Comparison of ENCODE assay signal across 32 cellular contexts in the genomic region with DNA sequence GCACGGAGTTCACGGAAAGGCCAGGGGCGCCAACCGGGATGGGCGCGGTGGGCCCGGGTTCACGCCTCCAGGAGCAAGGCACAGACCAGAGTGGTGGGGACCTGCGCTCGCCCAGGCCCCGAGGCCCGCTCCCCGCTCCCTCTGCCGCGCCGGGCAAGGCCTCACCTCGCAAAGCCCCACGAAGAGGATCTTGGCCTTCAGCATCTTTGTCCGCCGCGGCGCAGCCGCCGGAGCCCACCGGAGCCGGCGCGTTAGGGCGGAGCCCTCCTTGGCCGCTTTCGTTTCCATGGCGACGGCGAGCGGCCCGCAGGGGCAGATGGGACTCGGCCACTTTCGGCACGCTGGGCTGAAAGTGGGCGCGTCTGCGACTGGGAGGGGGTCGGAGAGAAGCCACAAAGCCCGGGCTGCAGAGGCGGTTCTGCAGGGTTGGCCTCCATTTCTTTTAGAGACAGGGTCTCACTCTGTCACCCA.
"Had no signal": no experiment of that assay in that cellular context is flagged by ENCODE, and none has a peak within 500 bp of the region (broad histone marks: within the 10 kb centered on the region; RNA-seq: fewer than 3 reads in every experiment).

No MANE protein-coding gene starts in this region.

- H3K4me3 ChIP-seq: adrenal gland, body of pancreas, coronary artery, dorsolateral prefrontal cortex, esophagus muscularis mucosa, gastrocnemius medialis had no signal

- H3K27ac Mint-ChIP-seq: activated CD4-positive, alpha-beta memory T cell treated with anti-CD3 and anti-CD28 coated beads for 36 hours; activated CD4-positive, alpha-beta T cell treated with anti-CD3 and anti-CD28 coated beads for 36 hours; activated CD4-positive, alpha-beta T cell treated with anti-CD3 and anti-CD28 coated beads, Interleukin-2, amount 10 ng/mL, durations not matched to agents 24 days and 14 days; activated CD8-positive, alpha-beta memory T cell treated with anti-CD3 and anti-CD28 coated beads, Interleukin-2, amount 10 ng/mL, durations not matched to agents 7 days and 5 days; activated CD8-positive, alpha-beta T cell treated with anti-CD3 and anti-CD28 coated beads, Interleukin-2, amount 10 ng/mL, durations not matched to agents 7 days and 5 days; activated naive CD4-positive, alpha-beta T cell treated with anti-CD3 and anti-CD28 coated beads for 36 hours; activated naive CD4-positive, alpha-beta T cell treated with anti-CD3 and anti-CD28 coated beads, Interleukin-2, amount 50 U/mL, for 24 hours; activated naive CD8-positive, alpha-beta T cell treated with anti-CD3 and anti-CD28 coated beads for 36 hours; activated naive CD8-positive, alpha-beta T cell treated with anti-CD3 and anti-CD28 coated beads, Interleukin-2, amount 50 U/mL, for 24 hours; activated T-helper 1 cell treated with anti-CD3 and anti-CD28 coated beads, Interleukin-12 subunit alpha, Interleukin-12 subunit beta, Interleukin-2, Interleukin-4 antibody, amounts not matched to agents 30 ng/mL and 10 ng/mL and 1 ng/mL, durations not matched to agents 14 hours and 24 hours and 36 hours; activated T-helper 2 cell treated with anti-CD3 and anti-CD28 coated beads, Interferon-gamma antibody, Interleukin-2, Interleukin-4, amounts not matched to agents 10 μg/mL and 5 μg/mL and 100 μg/mL, durations not matched to agents 14 hours and 24 hours and 36 hours; dendritic cell treated with granulocyte-macrophage colony-stimulating factor and Interleukin-4, amounts not matched to agents 40 ng/mL and 50 ng/mL, for 4 days; effector memory CD8-positive, alpha-beta T cell had no signal

- H3K4me1 Mint-ChIP-seq: activated CD4-positive, alpha-beta T cell treated with anti-CD3 and anti-CD28 coated beads for 36 hours; activated CD4-positive, alpha-beta T cell treated with anti-CD3 and anti-CD28 coated beads, Interleukin-2, amount 10 ng/mL, durations not matched to agents 24 days and 14 days; activated CD8-positive, alpha-beta memory T cell treated with anti-CD3 and anti-CD28 coated beads, Interleukin-2, amount 10 ng/mL, durations not matched to agents 7 days and 5 days; activated naive CD4-positive, alpha-beta T cell treated with anti-CD3 and anti-CD28 coated beads, Interleukin-2, amount 50 U/mL, for 24 hours; activated naive CD8-positive, alpha-beta T cell treated with anti-CD3 and anti-CD28 coated beads for 36 hours; activated naive CD8-positive, alpha-beta T cell treated with anti-CD3 and anti-CD28 coated beads, Interleukin-2, amount 50 U/mL, for 24 hours had no signal

- H3K9me3 ChIP-seq: adrenal gland, gastrocnemius medialis had no signal

- H3K27me3 Mint-ChIP-seq: activated CD4-positive, alpha-beta memory T cell treated with anti-CD3 and anti-CD28 coated beads for 36 hours; activated CD4-positive, alpha-beta T cell treated with anti-CD3 and anti-CD28 coated beads for 36 hours; activated CD4-positive, alpha-beta T cell treated with anti-CD3 and anti-CD28 coated beads, Interleukin-2, amount 10 ng/mL, durations not matched to agents 24 days and 14 days; activated CD8-positive, alpha-beta memory T cell treated with anti-CD3 and anti-CD28 coated beads, Interleukin-2, amount 10 ng/mL, durations not matched to agents 7 days and 5 days; activated naive CD4-positive, alpha-beta T cell treated with anti-CD3 and anti-CD28 coated beads, Interleukin-2, amount 50 U/mL, for 24 hours; activated naive CD8-positive, alpha-beta T cell treated with anti-CD3 and anti-CD28 coated beads for 36 hours; activated naive CD8-positive, alpha-beta T cell treated with anti-CD3 and anti-CD28 coated beads, Interleukin-2, amount 50 U/mL, for 24 hours; dendritic cell treated with granulocyte-macrophage colony-stimulating factor and Interleukin-4, amounts not matched to agents 40 ng/mL and 50 ng/mL, for 4 days; effector memory CD8-positive, alpha-beta T cell had no signal

- ATAC-seq: activated CD4-positive, alpha-beta T cell treated with anti-CD3 and anti-CD28 coated beads for 36 hours; activated CD8-positive, alpha-beta memory T cell treated with anti-CD3 and anti-CD28 coated beads, Interleukin-2, amount 10 ng/mL, durations not matched to agents 7 days and 5 days; activated CD8-positive, alpha-beta T cell treated with anti-CD3 and anti-CD28 coated beads, Interleukin-2, amount 10 ng/mL, durations not matched to agents 7 days and 5 days; activated naive CD8-positive, alpha-beta T cell treated with anti-CD3 and anti-CD28 coated beads, Interleukin-2, amount 50 U/mL, for 24 hours; body of pancreas; effector memory CD8-positive, alpha-beta T cell; foreskin keratinocyte; gastrocnemius medialis had no signal

- H3K4me1 ChIP-seq: adrenal gland, body of pancreas, esophagus muscularis mucosa, foreskin keratinocyte, gastrocnemius medialis had no signal

- H3K9me3 Mint-ChIP-seq: activated naive CD4-positive, alpha-beta T cell treated with anti-CD3 and anti-CD28 coated beads, Interleukin-2, amount 50 U/mL, for 24 hours had no signal

- H3K27ac ChIP-seq: adrenal gland, body of pancreas, coronary artery, dorsolateral prefrontal cortex, esophagus muscularis mucosa, foreskin keratinocyte, gastrocnemius medialis had no signal

- H3K36me3 ChIP-seq: adrenal gland, esophagus muscularis mucosa, gastrocnemius medialis had no signal

- H3K36me3 Mint-ChIP-seq: activated CD4-positive, alpha-beta memory T cell treated with anti-CD3 and anti-CD28 coated beads for 36 hours; activated CD8-positive, alpha-beta memory T cell treated with anti-CD3 and anti-CD28 coated beads, Interleukin-2, amount 10 ng/mL, durations not matched to agents 7 days and 5 days; activated naive CD4-positive, alpha-beta T cell treated with anti-CD3 and anti-CD28 coated beads, Interleukin-2, amount 50 U/mL, for 24 hours; activated naive CD8-positive, alpha-beta T cell treated with anti-CD3 and anti-CD28 coated beads for 36 hours had no signal

- H3K4me3 Mint-ChIP-seq: activated CD4-positive, alpha-beta memory T cell treated with anti-CD3 and anti-CD28 coated beads for 36 hours; activated CD4-positive, alpha-beta T cell treated with anti-CD3 and anti-CD28 coated beads for 36 hours; activated CD4-positive, alpha-beta T cell treated with anti-CD3 and anti-CD28 coated beads, Interleukin-2, amount 10 ng/mL, durations not matched to agents 24 days and 14 days; activated CD8-positive, alpha-beta memory T cell treated with anti-CD3 and anti-CD28 coated beads, Interleukin-2, amount 10 ng/mL, durations not matched to agents 7 days and 5 days; activated CD8-positive, alpha-beta T cell treated with anti-CD3 and anti-CD28 coated beads, Interleukin-2, amount 10 ng/mL, durations not matched to agents 7 days and 5 days; activated naive CD4-positive, alpha-beta T cell treated with anti-CD3 and anti-CD28 coated beads for 36 hours; activated naive CD4-positive, alpha-beta T cell treated with anti-CD3 and anti-CD28 coated beads, Interleukin-2, amount 50 U/mL, for 24 hours; activated naive CD8-positive, alpha-beta T cell treated with anti-CD3 and anti-CD28 coated beads for 36 hours; activated naive CD8-positive, alpha-beta T cell treated with anti-CD3 and anti-CD28 coated beads, Interleukin-2, amount 50 U/mL, for 24 hours; activated T-helper 1 cell treated with anti-CD3 and anti-CD28 coated beads, Interleukin-12 subunit alpha, Interleukin-12 subunit beta, Interleukin-2, Interleukin-4 antibody, amounts not matched to agents 30 ng/mL and 10 ng/mL and 1 ng/mL, durations not matched to agents 14 hours and 24 hours and 36 hours; dendritic cell treated with granulocyte-macrophage colony-stimulating factor and Interleukin-4, amounts not matched to agents 40 ng/mL and 50 ng/mL, for 4 days; effector memory CD8-positive, alpha-beta T cell had no signal

- DNase-seq: activated CD4-positive, alpha-beta memory T cell treated with anti-CD3 and anti-CD28 coated beads for 36 hours; activated CD4-positive, alpha-beta T cell treated with anti-CD3 and anti-CD28 coated beads for 36 hours; activated CD4-positive, alpha-beta T cell treated with anti-CD3 and anti-CD28 coated beads, Interleukin-2, amount 10 ng/mL, durations not matched to agents 24 days and 14 days; activated CD4-positive, CD25-positive, alpha-beta regulatory T cell; activated CD4-positive, CD25-positive, alpha-beta regulatory T cell treated with anti-CD3 and anti-CD28 coated beads, Interleukin-2, amount 50 U/mL, for 72 hours; activated CD8-positive, alpha-beta memory T cell treated with anti-CD3 and anti-CD28 coated beads, Interleukin-2, amount 10 ng/mL, durations not matched to agents 7 days and 5 days; activated CD8-positive, alpha-beta memory T cell treated with anti-CD3 and anti-CD28 coated beads, Interleukin-2, amount 50 U/mL, for 4 hours; activated CD8-positive, alpha-beta T cell treated with anti-CD3 and anti-CD28 coated beads, Interleukin-2, amount 10 ng/mL, durations not matched to agents 7 days and 5 days; activated effector memory CD4-positive, alpha-beta T cell treated with anti-CD3 and anti-CD28 coated beads, Interleukin-2, amount 50 U/mL, for 16 hours; activated naive CD4-positive, alpha-beta T cell treated with anti-CD3 and anti-CD28 coated beads for 36 hours; activated naive CD8-positive, alpha-beta T cell treated with anti-CD3 and anti-CD28 coated beads for 36 hours; activated naive CD8-positive, alpha-beta T cell treated with anti-CD3 and anti-CD28 coated beads, Interleukin-2, amount 50 U/mL, for 24 hours; activated T-cell treated with anti-CD3 and anti-CD28 coated beads, Interleukin-2, amount 50 U/mL, for 1 hour; activated T-cell treated with anti-CD3 and anti-CD28 coated beads, Interleukin-2, amount 50 U/mL, for 48 hours; adrenal gland; amygdala; aorta; body of pancreas; central memory CD4-positive, alpha-beta T cell; cerebellar nuclear complex; dorsolateral prefrontal cortex; effector memory CD8-positive, alpha-beta T cell; erythroblast; foreskin keratinocyte; gastrocnemius medialis; T-helper 2 cell had no signal

- H3K27me3 ChIP-seq: adrenal gland, body of pancreas, foreskin keratinocyte, gastrocnemius medialis had no signal
